Comparison of ENCODE assay signal across 1 cellular context in the genomic region with DNA sequence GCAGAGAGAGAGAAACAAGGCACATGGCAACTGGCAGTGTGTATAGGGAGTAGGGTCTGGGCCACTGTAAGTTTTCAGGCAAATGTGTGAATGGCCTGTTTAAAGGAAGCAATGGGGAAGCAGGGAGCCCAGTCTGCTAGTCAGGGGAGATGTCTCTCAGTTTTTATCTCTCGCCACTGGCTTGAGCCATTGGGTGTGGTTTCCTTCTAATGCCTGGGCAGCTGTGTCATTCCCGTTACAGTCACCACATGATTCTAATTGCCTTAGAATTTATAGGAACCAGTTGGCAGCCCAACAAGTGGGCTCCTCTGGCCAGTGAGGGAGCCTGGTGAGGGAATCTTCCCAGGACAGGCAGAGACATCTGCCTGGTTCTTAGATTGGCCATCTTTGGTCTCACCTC.
TF ChIP-seq lines count a peak whose summit lies in the region.

No MANE protein-coding gene starts in this region.

TF ChIP-seq in GM23338, 12 proteins besides CTCF, POLR2A, EP300 and RAD21 (continued from another document):
- TF ChIP-seq, protein P1, sequence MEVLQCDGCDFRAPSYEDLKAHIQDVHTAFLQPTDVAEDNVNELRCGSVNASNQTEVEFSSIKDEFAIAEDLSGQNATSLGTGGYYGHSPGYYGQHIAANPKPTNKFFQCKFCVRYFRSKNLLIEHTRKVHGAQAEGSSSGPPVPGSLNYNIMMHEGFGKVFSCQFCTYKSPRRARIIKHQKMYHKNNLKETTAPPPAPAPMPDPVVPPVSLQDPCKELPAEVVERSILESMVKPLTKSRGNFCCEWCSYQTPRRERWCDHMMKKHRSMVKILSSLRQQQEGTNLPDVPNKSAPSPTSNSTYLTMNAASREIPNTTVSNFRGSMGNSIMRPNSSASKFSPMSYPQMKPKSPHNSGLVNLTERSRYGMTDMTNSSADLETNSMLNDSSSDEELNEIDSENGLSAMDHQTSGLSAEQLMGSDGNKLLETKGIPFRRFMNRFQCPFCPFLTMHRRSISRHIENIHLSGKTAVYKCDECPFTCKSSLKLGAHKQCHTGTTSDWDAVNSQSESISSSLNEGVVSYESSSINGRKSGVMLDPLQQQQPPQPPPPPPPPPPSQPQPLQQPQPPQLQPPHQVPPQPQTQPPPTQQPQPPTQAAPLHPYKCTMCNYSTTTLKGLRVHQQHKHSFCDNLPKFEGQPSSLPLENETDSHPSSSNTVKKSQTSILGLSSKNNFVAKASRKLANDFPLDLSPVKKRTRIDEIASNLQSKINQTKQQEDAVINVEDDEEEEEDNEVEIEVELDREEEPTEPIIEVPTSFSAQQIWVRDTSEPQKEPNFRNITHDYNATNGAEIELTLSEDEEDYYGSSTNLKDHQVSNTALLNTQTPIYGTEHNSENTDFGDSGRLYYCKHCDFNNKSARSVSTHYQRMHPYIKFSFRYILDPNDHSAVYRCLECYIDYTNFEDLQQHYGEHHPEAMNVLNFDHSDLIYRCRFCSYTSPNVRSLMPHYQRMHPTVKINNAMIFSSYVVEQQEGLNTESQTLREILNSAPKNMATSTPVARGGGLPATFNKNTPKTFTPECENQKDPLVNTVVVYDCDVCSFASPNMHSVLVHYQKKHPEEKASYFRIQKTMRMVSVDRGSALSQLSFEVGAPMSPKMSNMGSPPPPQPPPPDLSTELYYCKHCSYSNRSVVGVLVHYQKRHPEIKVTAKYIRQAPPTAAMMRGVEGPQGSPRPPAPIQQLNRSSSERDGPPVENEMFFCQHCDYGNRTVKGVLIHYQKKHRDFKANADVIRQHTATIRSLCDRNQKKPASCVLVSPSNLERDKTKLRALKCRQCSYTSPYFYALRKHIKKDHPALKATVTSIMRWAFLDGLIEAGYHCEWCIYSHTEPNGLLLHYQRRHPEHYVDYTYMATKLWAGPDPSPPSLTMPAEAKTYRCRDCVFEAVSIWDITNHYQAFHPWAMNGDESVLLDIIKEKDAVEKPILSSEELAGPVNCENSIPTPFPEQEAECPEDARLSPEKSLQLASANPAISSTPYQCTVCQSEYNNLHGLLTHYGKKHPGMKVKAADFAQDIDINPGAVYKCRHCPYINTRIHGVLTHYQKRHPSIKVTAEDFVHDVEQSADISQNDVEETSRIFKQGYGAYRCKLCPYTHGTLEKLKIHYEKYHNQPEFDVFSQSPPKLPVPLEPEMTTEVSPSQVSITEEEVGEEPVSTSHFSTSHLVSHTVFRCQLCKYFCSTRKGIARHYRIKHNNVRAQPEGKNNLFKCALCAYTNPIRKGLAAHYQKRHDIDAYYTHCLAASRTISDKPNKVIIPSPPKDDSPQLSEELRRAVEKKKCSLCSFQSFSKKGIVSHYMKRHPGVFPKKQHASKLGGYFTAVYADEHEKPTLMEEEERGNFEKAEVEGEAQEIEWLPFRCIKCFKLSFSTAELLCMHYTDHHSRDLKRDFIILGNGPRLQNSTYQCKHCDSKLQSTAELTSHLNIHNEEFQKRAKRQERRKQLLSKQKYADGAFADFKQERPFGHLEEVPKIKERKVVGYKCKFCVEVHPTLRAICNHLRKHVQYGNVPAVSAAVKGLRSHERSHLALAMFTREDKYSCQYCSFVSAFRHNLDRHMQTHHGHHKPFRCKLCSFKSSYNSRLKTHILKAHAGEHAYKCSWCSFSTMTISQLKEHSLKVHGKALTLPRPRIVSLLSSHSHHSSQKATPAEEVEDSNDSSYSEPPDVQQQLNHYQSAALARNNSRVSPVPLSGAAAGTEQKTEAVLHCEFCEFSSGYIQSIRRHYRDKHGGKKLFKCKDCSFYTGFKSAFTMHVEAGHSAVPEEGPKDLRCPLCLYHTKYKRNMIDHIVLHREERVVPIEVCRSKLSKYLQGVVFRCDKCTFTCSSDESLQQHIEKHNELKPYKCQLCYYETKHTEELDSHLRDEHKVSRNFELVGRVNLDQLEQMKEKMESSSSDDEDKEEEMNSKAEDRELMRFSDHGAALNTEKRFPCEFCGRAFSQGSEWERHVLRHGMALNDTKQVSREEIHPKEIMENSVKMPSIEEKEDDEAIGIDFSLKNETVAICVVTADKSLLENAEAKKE (CRISPR knock-in tag; IDR thresholded peaks at IDR 0.05), result no peak
- TF ChIP-seq ZNF114 (CRISPR knock-in tag; IDR thresholded peaks at IDR 0.05), result no peak
- TF ChIP-seq JUNB (IDR thresholded peaks at IDR 0.05; ENCODE audit: unreplicated experiment), result no peak
